8 cellular contexts compared by ENCODE assay signal in genomic region chr16:1379054-1379862, GRCh38. TPM values are rescaled to one million over a fixed set of nuclear protein-coding genes. Genes with fewer than 3 reads are reported as not detected.
A peak's percentile ranks its signal among the peaks of the same experiment; 100 is the strongest.
DNase-seq lines count a peak whose midpoint lies in the region; ATAC-seq and TF ChIP-seq lines count a peak whose summit lies in the region.

No MANE protein-coding gene starts in this region.

- WGBS in hepatocyte (ENCODE audit: low lambda C conversion rate, missing lambda C conversion rate) = 1% methylated on average over 48 of the region's 105 CpGs

- H3K9me3 ChIP-seq in ascending aorta = no peaks in the 10 kb centered on the region
- no peaks in the 10 kb centered on the region for H3K9me3 ChIP-seq in hepatocyte (ENCODE audit: low read depth)

- H2AFZ ChIP-seq in hepatocyte = peak overlapping the region; percentile 40

- H3K36me3 Mint-ChIP-seq in IgD-negative memory B cell = peaks cover 4% of the 10 kb centered on the region

- peak overlapping the region; percentile 100 for H3K4me2 ChIP-seq in hepatocyte

- peaks cover 4 to 10% (median 8%) of the 10 kb centered on the region in 3 donors for H3K4me1 Mint-ChIP-seq in IgD-negative memory B cell

- H3K27me3 Mint-ChIP-seq in IgD-negative memory B cell = no peaks in the 10 kb centered on the region

- H3K9me3 Mint-ChIP-seq in IgD-negative memory B cell = no peaks in the 10 kb centered on the region

- no peaks in the 10 kb centered on the region for H3K9me2 ChIP-seq in hepatocyte (replicated peaks; ENCODE audit: insufficient read depth)

- TF ChIP-seq CTCF in ascending aorta (IDR thresholded peaks at IDR 0.05) (no peak), hepatocyte (IDR thresholded peaks at IDR 0.05; ENCODE audit: poor library complexity) (no peak)

- peaks cover 20% of the 10 kb centered on the region for H4K20me1 ChIP-seq in hepatocyte (ENCODE audit: insufficient read depth, poor library complexity, severe bottlenecking)

- H3K27ac ChIP-seq in ascending aorta (peak overlapping the region; percentile 88 to 92), hepatocyte (peak overlapping the region; percentile 72)

- peaks cover 11 to 15% of the 10 kb centered on the region in 2 donors for H3K4me1 ChIP-seq in ascending aorta
- H3K4me1 ChIP-seq in hepatocyte (ENCODE audit: insufficient read depth) = peaks cover 7% of the 10 kb centered on the region

- ATAC-seq in sciatic nerve = peak; percentile 77
- no peak for ATAC-seq in GM19452 (IDR thresholded peaks at IDR 0.05; ENCODE audit: unreplicated experiment)

- DNase-seq in SIG-M5 treated with dmso at 0.1 percent for 504 hours (lab: John Stamatoyannopoulos, UW; ENCODE audit: unreplicated experiment) (peak; percentile 64), SIG-M5 (lab: John Stamatoyannopoulos, UW) (no peak), T-helper 22 cell (ENCODE audit: low read depth) (peak; percentile 55), ascending aorta (ENCODE audit: low spot score in 2 of 2) (peak; percentile 73 to 93), hepatocyte (ENCODE audit: low spot score) (peak; percentile 92), sciatic nerve (ENCODE audit: low spot score) (peak; percentile 80)

- no peaks in the 10 kb centered on the region for H3K79me2 ChIP-seq in hepatocyte

- no peaks in the 10 kb centered on the region for H3K27me3 ChIP-seq in ascending aorta
- no peaks in the 10 kb centered on the region for H3K27me3 ChIP-seq in hepatocyte

- intact Hi-C loops in ascending aorta (cut with DNase I) = loop anchor here (1.0 to 2.0 kb wide), 2 partner anchors 28 to 30 kb away; partner anchors contain the start of genes GNPTG and TSR3
- intact Hi-C loops in sciatic nerve (cut with DNase I) = no loop called here

- H3K4me3 Mint-ChIP-seq in IgD-negative memory B cell = peak overlapping the region; percentile 65 to 84 (median 70)

- peak overlapping the region in 1 of 3 donors; percentile 86 for H3K27ac Mint-ChIP-seq in IgD-negative memory B cell

- peaks cover 34 to 39% of the 10 kb centered on the region in 2 donors for H3K36me3 ChIP-seq in ascending aorta
- no peaks in the 10 kb centered on the region for H3K36me3 ChIP-seq in hepatocyte (replicated peaks; ENCODE audit: insufficient read depth, low read depth)

- H3K4me3 ChIP-seq in ascending aorta (peak overlapping the region; percentile 60 to 73), hepatocyte (peak overlapping the region; percentile 64)

RNA-seq across cellular contexts. Expression of gene GNPTG, which starts 27.5 kb away (rescaled TPM):
- polyA plus RNA-seq in IgD-negative memory B cell (55.9 TPM), hepatocyte (133 and 161 TPM in 2 replicates)
- total RNA-seq in ascending aorta (86.6 TPM), hepatocyte (70.1 and 76.6 TPM in 2 replicates), sciatic nerve (82.2 TPM)

RNA-seq across cellular contexts. Expression of gene TSR3, which starts 27.6 kb away (rescaled TPM):
- polyA plus RNA-seq in IgD-negative memory B cell (116 TPM), hepatocyte (137 and 138 TPM in 2 replicates)
- total RNA-seq in ascending aorta (143 TPM), hepatocyte (65.5 and 73.0 TPM in 2 replicates), sciatic nerve (35.8 TPM)

RNA-seq across cellular contexts. Expression of gene UNKL, which starts 35.2 kb away (rescaled TPM):
- polyA plus RNA-seq in IgD-negative memory B cell (9.2 TPM), hepatocyte (8.5 and 9.6 TPM in 2 replicates)
- total RNA-seq in ascending aorta (144 TPM), hepatocyte (5.5 and 10.3 TPM in 2 replicates), sciatic nerve (45.5 TPM)

RNA-seq across cellular contexts. Expression of gene UQCC4, which starts 41.3 kb away (rescaled TPM):
- polyA plus RNA-seq in IgD-negative memory B cell = 37.0 TPM
- total RNA-seq in ascending aorta = 107 TPM
- 16.0 and 17.3 TPM in 2 replicates for total RNA-seq in hepatocyte
- 24.0 and 36.6 TPM in 2 replicates for polyA plus RNA-seq in hepatocyte
- 7.3 TPM for total RNA-seq in sciatic nerve

RNA-seq across cellular contexts. Expression of gene BAIAP3, which starts 45.8 kb away (rescaled TPM):
- 26.0 TPM for polyA plus RNA-seq in IgD-negative memory B cell
- 0.64 TPM for total RNA-seq in ascending aorta
- total RNA-seq in hepatocyte = 1.8 and 3.0 TPM in 2 replicates
- polyA plus RNA-seq in hepatocyte = 2.4 and 5.5 TPM in 2 replicates
- total RNA-seq in sciatic nerve = 3.9 TPM
